Comparison of ENCODE assay signal across 19 cellular contexts in genomic region chr11:68551223-68551622, GRCh38.
DNase-seq lines count a peak whose midpoint lies in the region; ATAC-seq and TF ChIP-seq lines count a peak whose summit lies in the region.
"Had no signal": no experiment of that assay in that cellular context is flagged by ENCODE, and none has a peak within 500 bp of the region (broad histone marks: within the 10 kb centered on the region; RNA-seq: fewer than 3 reads in every experiment).

No MANE protein-coding gene starts in this region.

- 88% methylated on average over 7 of the region's 7 CpGs for WGBS in hepatocyte (ENCODE audit: low lambda C conversion rate, missing lambda C conversion rate)
- WGBS in tibial nerve, 2 donors = 56 to 59% methylated on average over 7 of the region's 7 CpGs

- peaks cover 15% of the 10 kb centered on the region for H3K36me3 Mint-ChIP-seq in activated naive CD4-positive, alpha-beta T cell treated with anti-CD3 and anti-CD28 coated beads, Interleukin-2, amount 50 U/mL, for 24 hours
- H3K36me3 Mint-ChIP-seq in WTC11 = peaks cover 56% of the 10 kb centered on the region

- no peak for TF ChIP-seq EP300 in tibial nerve (IDR thresholded peaks at IDR 0.05)

- peaks cover 7% of the 10 kb centered on the region for H3K4me1 ChIP-seq in hepatocyte (ENCODE audit: insufficient read depth)
- peaks cover 0 to 27% (median 13%) of the 10 kb centered on the region in 4 donors for H3K4me1 ChIP-seq in tibial nerve

- H3K27ac ChIP-seq in hepatocyte (no peak overlapping the region), tibial nerve (peak overlapping the region in 1 of 4 donors; percentile 19)

- POLR2A ChIA-PET in WTC11 (lab: Charles Lee) = interaction anchor here (1.3 kb wide), 1 partner anchor 17 kb away, joined by 4 read pairs; no protein-coding TSS in a partner anchor

- no peak for ATAC-seq in WTC11
- no peak for ATAC-seq in stimulated activated naive CD8-positive, alpha-beta T cell treated with anti-CD3 and anti-CD28 coated beads, Interleukin-15, amount 100 ng/mL, for 72 hours
- ATAC-seq in HG02588 (IDR thresholded peaks at IDR 0.05; ENCODE audit: unreplicated experiment) = no peak
- ATAC-seq: K562; left cardiac atrium; stimulated activated memory B cell treated with anti-CD40 and anti-IgM and Interleukin-4, amounts not matched to agents 10 μg/mL and 1 μg/mL and 100 μg/mL, for 72 hours had no signal

- peak overlapping the region; percentile 75 for H3K4me3 Mint-ChIP-seq in activated naive CD4-positive, alpha-beta T cell treated with anti-CD3 and anti-CD28 coated beads, Interleukin-2, amount 50 U/mL, for 24 hours
- H3K4me3 Mint-ChIP-seq in WTC11 = no peak overlapping the region
- H3K4me3 Mint-ChIP-seq in stimulated activated naive CD8-positive, alpha-beta T cell treated with anti-CD3 and anti-CD28 coated beads, Interleukin-15, amount 100 ng/mL, for 72 hours = no peak overlapping the region
- H3K4me3 Mint-ChIP-seq: stimulated activated memory B cell treated with anti-CD40 and anti-IgM and Interleukin-4, amounts not matched to agents 10 μg/mL and 1 μg/mL and 100 μg/mL, for 72 hours; type B pancreatic cell had no signal

- no peaks in the 10 kb centered on the region for H3K27me3 ChIP-seq in hepatocyte
- no peaks in the 10 kb centered on the region for H3K27me3 ChIP-seq in tibial nerve

- H3K27me3 Mint-ChIP-seq in activated naive CD4-positive, alpha-beta T cell treated with anti-CD3 and anti-CD28 coated beads, Interleukin-2, amount 50 U/mL, for 24 hours = no peaks in the 10 kb centered on the region
- H3K27me3 Mint-ChIP-seq in WTC11 (ENCODE audit: low read depth) = no peaks in the 10 kb centered on the region
- no peaks in the 10 kb centered on the region for H3K27me3 Mint-ChIP-seq in stimulated activated naive CD8-positive, alpha-beta T cell treated with anti-CD3 and anti-CD28 coated beads, Interleukin-15, amount 100 ng/mL, for 72 hours
- H3K27me3 Mint-ChIP-seq: CD4-positive, alpha-beta memory T cell; stimulated activated memory B cell treated with anti-CD40 and anti-IgM and Interleukin-4, amounts not matched to agents 10 μg/mL and 1 μg/mL and 100 μg/mL, for 72 hours; type B pancreatic cell had no signal

- TF ChIP-seq CTCF in WTC11 (IDR thresholded peaks at IDR 0.05) = no peak
- peak; percentile 20 for TF ChIP-seq CTCF in hepatocyte (IDR thresholded peaks at IDR 0.05; ENCODE audit: poor library complexity)
- no peak for TF ChIP-seq CTCF in tibial nerve (IDR thresholded peaks at IDR 0.05)

- no peaks in the 10 kb centered on the region for H3K9me3 ChIP-seq in hepatocyte (ENCODE audit: low read depth)
- no peaks in the 10 kb centered on the region for H3K9me3 ChIP-seq in tibial nerve

- DNase-seq in activated naive CD4-positive, alpha-beta T cell (lab: John Stamatoyannopoulos, UW) = no peak
- DNase-seq in WTC11 (ENCODE audit: low spot score) = no peak
- no peak for DNase-seq in hepatocyte (ENCODE audit: low spot score)
- DNase-seq in stimulated activated naive CD8-positive, alpha-beta T cell treated with anti-CD3 and anti-CD28 coated beads, Interleukin-15, amount 100 ng/mL, for 72 hours = no peak
- DNase-seq in tibial nerve (ENCODE audit: low spot score in 2 of 2) = no peak
- DNase-seq in NCI-H748 treated with DMSO at 0.1 percent for 48 hours (lab: John Stamatoyannopoulos, UW) = no peak
- DNase-seq: activated CD8-positive, alpha-beta memory T cell treated with anti-CD3 and anti-CD28 coated beads for 24 hours; activated effector memory CD4-positive, alpha-beta T cell treated with Interleukin-2 at 50 U/mL for 16 hours; CD4-positive, alpha-beta memory T cell; cortex of kidney; HCEC 1CT; left cardiac atrium; NCI-H2107; NCI-H526 had no signal

- peak overlapping the region; percentile 89 for H3K27ac Mint-ChIP-seq in activated naive CD4-positive, alpha-beta T cell treated with anti-CD3 and anti-CD28 coated beads, Interleukin-2, amount 50 U/mL, for 24 hours
- peak overlapping the region; percentile 36 for H3K27ac Mint-ChIP-seq in WTC11
- peak overlapping the region; percentile 62 to 97 for H3K27ac Mint-ChIP-seq in stimulated activated naive CD8-positive, alpha-beta T cell treated with anti-CD3 and anti-CD28 coated beads, Interleukin-15, amount 100 ng/mL, for 72 hours
- H3K27ac Mint-ChIP-seq: type B pancreatic cell had no signal

- no peak for TF ChIP-seq POLR2A in tibial nerve (IDR thresholded peaks at IDR 0.05)

- CTCF ChIA-PET in WTC11 (lab: Charles Lee) = interaction anchor here (0.6 kb wide), 1 partner anchor 84 kb away, joined by 3 read pairs; no protein-coding TSS in a partner anchor

- H3K4me1 Mint-ChIP-seq in activated naive CD4-positive, alpha-beta T cell treated with anti-CD3 and anti-CD28 coated beads, Interleukin-2, amount 50 U/mL, for 24 hours = peaks cover 70% of the 10 kb centered on the region
- peaks cover 15% of the 10 kb centered on the region for H3K4me1 Mint-ChIP-seq in WTC11
- H3K4me1 Mint-ChIP-seq in stimulated activated naive CD8-positive, alpha-beta T cell treated with anti-CD3 and anti-CD28 coated beads, Interleukin-15, amount 100 ng/mL, for 72 hours = peaks cover 74% of the 10 kb centered on the region

- H3K9me2 ChIP-seq in hepatocyte (replicated peaks; ENCODE audit: insufficient read depth) = no peaks in the 10 kb centered on the region

- no peaks in the 10 kb centered on the region for H3K9me3 Mint-ChIP-seq in activated naive CD4-positive, alpha-beta T cell treated with anti-CD3 and anti-CD28 coated beads, Interleukin-2, amount 50 U/mL, for 24 hours
- no peaks in the 10 kb centered on the region for H3K9me3 Mint-ChIP-seq in WTC11
- H3K9me3 Mint-ChIP-seq in stimulated activated naive CD8-positive, alpha-beta T cell treated with anti-CD3 and anti-CD28 coated beads, Interleukin-15, amount 100 ng/mL, for 72 hours = no peaks in the 10 kb centered on the region
- H3K9me3 Mint-ChIP-seq: CD4-positive, alpha-beta memory T cell; stimulated activated memory B cell treated with anti-CD40 and anti-IgM and Interleukin-4, amounts not matched to agents 10 μg/mL and 1 μg/mL and 100 μg/mL, for 72 hours; type B pancreatic cell had no signal

- H3K79me2 ChIP-seq in hepatocyte = peaks cover 90% of the 10 kb centered on the region

- H3K4me3 ChIP-seq in hepatocyte = no peak overlapping the region
- no peak overlapping the region for H3K4me3 ChIP-seq in tibial nerve
- H3K4me3 ChIP-seq: K562 had no signal

- H2AFZ ChIP-seq in hepatocyte = no peak overlapping the region

- H3K4me2 ChIP-seq in hepatocyte = no peak overlapping the region

- H4K20me1 ChIP-seq in hepatocyte (ENCODE audit: insufficient read depth, poor library complexity, severe bottlenecking) = peaks cover 23% of the 10 kb centered on the region

- H3K36me3 ChIP-seq in hepatocyte (replicated peaks; ENCODE audit: insufficient read depth, low read depth) = no peaks in the 10 kb centered on the region
- peaks cover 0 to 47% (median 0%) of the 10 kb centered on the region in 3 donors for H3K36me3 ChIP-seq in tibial nerve

TF ChIP-seq in WTC11, 78 proteins besides CTCF, POLR2A, EP300 and RAD21 (continues in another document):
- TF ChIP-seq ATF2 (CRISPR knock-in tag; IDR thresholded peaks at IDR 0.05; ENCODE audit: borderline replicate concordance, low read depth) (no peak), TEAD4 (CRISPR knock-in tag; IDR thresholded peaks at IDR 0.05) (no peak), TCF7 (CRISPR knock-in tag; IDR thresholded peaks at IDR 0.05; ENCODE audit: low read depth) (no peak), SMAD3 (CRISPR knock-in tag; IDR thresholded peaks at IDR 0.05; ENCODE audit: borderline replicate concordance) (no peak), GABPB1 (CRISPR knock-in tag; IDR thresholded peaks at IDR 0.05) (no peak), IRF2 (CRISPR knock-in tag; IDR thresholded peaks at IDR 0.05; ENCODE audit: borderline replicate concordance, low read depth) (no peak), ERG (CRISPR knock-in tag; IDR thresholded peaks at IDR 0.05) (no peak), GRHL2 (CRISPR knock-in tag; IDR thresholded peaks at IDR 0.05; ENCODE audit: insufficient replicate concordance, severe bottlenecking) (no peak), MYBL2 (CRISPR knock-in tag; IDR thresholded peaks at IDR 0.05) (no peak), NR3C1 (CRISPR knock-in tag; conservative IDR thresholded peaks at IDR 0.05; ENCODE audit: low read depth) (no peak)
- TF ChIP-seq, protein P1, sequence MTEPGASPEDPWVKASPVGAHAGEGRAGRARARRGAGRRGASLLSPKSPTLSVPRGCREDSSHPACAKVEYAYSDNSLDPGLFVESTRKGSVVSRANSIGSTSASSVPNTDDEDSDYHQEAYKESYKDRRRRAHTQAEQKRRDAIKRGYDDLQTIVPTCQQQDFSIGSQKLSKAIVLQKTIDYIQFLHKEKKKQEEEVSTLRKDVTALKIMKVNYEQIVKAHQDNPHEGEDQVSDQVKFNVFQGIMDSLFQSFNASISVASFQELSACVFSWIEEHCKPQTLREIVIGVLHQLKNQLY (CRISPR knock-in tag; IDR thresholded peaks at IDR 0.05) = no peak
- TF ChIP-seq, protein P2, sequence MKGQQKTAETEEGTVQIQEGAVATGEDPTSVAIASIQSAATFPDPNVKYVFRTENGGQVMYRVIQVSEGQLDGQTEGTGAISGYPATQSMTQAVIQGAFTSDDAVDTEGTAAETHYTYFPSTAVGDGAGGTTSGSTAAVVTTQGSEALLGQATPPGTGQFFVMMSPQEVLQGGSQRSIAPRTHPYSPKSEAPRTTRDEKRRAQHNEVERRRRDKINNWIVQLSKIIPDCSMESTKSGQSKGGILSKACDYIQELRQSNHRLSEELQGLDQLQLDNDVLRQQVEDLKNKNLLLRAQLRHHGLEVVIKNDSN (CRISPR knock-in tag; IDR thresholded peaks at IDR 0.05) = no peak

Comparison
In these comparisons a context has a peak if more than half of its experiments do, and no peak if none do; other contexts are left out.
1. H3K27ac Mint-ChIP-seq: peak in every context shown above with its lines; median percentile 89 in activated naive CD4-positive, alpha-beta T cell treated with anti-CD3 and anti-CD28 coated beads, Interleukin-2, amount 50 U/mL, for 24 hours; 80 in stimulated activated naive CD8-positive, alpha-beta T cell treated with anti-CD3 and anti-CD28 coated beads, Interleukin-15, amount 100 ng/mL, for 72 hours; 36 in WTC11.